In genomic region chr17:7045492-7046126, GRCh38 we compare ENCODE assay signal across 1 cellular context.
TF ChIP-seq lines count a peak whose summit lies in the region.

No MANE protein-coding gene starts in this region.

TF ChIP-seq in GM23338, 12 proteins besides CTCF, POLR2A, EP300 and RAD21:
- TF ChIP-seq ZNF462 (CRISPR knock-in tag; IDR thresholded peaks at IDR 0.05) (no peak), POLR2AphosphoS5 (IDR thresholded peaks at IDR 0.05; ENCODE audit: low read depth) (no peak), JUNB (IDR thresholded peaks at IDR 0.05; ENCODE audit: unreplicated experiment) (no peak), EZH2 (IDR thresholded peaks at IDR 0.05; ENCODE audit: low read depth, unreplicated experiment) (no peak)
TF ChIP-seq in GM23338: peak in this region for 0.
